Comparison of ENCODE assay signal across 17 cellular contexts in genomic region chr1:15403962-15404580, GRCh38. TPM values are rescaled to one million over a fixed set of nuclear protein-coding genes. Genes with fewer than 3 reads are reported as not detected.
DNase-seq lines count a peak whose midpoint lies in the region; ATAC-seq and TF ChIP-seq lines count a peak whose summit lies in the region.
"Had no signal": no experiment of that assay in that cellular context is flagged by ENCODE, and none has a peak within 500 bp of the region (broad histone marks: within the 10 kb centered on the region; RNA-seq: fewer than 3 reads in every experiment).

No MANE protein-coding gene starts in this region.

- no peaks in the 10 kb centered on the region for H3K79me1 ChIP-seq in trophoblast cell (ENCODE audit: low read length)

- intact Hi-C loops in Right ventricle myocardium inferior (cut with DNase I), result no loop called here
- intact Hi-C loops in MCF 10A (cut with micrococcal nuclease), result no loop called here

- peak; percentile 10 for TF ChIP-seq CTCF in cardiac muscle cell (IDR thresholded peaks at IDR 0.05; ENCODE audit: low read depth, low read length)
- TF ChIP-seq CTCF in cardiac fibroblast (IDR thresholded peaks at IDR 0.05; ENCODE audit: low read depth, low read length), result peak; percentile 4
- no peak for TF ChIP-seq CTCF in MCF 10A (IDR thresholded peaks at IDR 0.05; ENCODE audit: unreplicated experiment)

- H3K79me2 ChIP-seq in trophoblast cell (ENCODE audit: control insufficient read depth, insufficient read depth, low read length, poor library complexity), result no peaks in the 10 kb centered on the region

- no peak overlapping the region for H2BK12ac ChIP-seq in trophoblast cell (ENCODE audit: low read length)

- H4K8ac ChIP-seq in trophoblast cell (ENCODE audit: low read depth, low read length), result no peak overlapping the region

- H3K4ac ChIP-seq in trophoblast cell (ENCODE audit: low read depth, low read length), result no peak overlapping the region

- H4K12ac ChIP-seq in trophoblast cell (ENCODE audit: low read depth, low read length), result no peak overlapping the region

- H3K9me3 ChIP-seq in cardiac muscle cell (ENCODE audit: low read depth), result no peaks in the 10 kb centered on the region
- peaks cover 3% of the 10 kb centered on the region for H3K9me3 ChIP-seq in trophoblast cell (ENCODE audit: insufficient read depth, low read depth, low read length)

- H3K23ac ChIP-seq in trophoblast cell (ENCODE audit: low read length), result no peak overlapping the region

- CTCF ChIA-PET in MCF 10A (lab: Yijun Ruan, JAX), result interaction anchor here (0.7 to 2.7 kb wide), 4 partner anchors 9 to 80 kb away, joined by 3 to 11 read pairs (median 4); no protein-coding TSS in a partner anchor

- peaks cover 94 to 99% of the 10 kb centered on the region in 2 donors for H3K4me1 Mint-ChIP-seq in immature natural killer cell
- peaks cover 27% of the 10 kb centered on the region for H3K4me1 Mint-ChIP-seq in MCF 10A (ENCODE audit: insufficient read depth, unreplicated experiment)

- no peak overlapping the region for H2BK5ac ChIP-seq in trophoblast cell (ENCODE audit: low read depth, low read length, poor library complexity)

- H3K4me1 ChIP-seq in cardiac muscle cell (ENCODE audit: low read depth) (peaks cover 6% of the 10 kb centered on the region), trophoblast cell (ENCODE audit: control insufficient read depth in 1 of 2, insufficient read depth in 2 of 2, low read length in 2 of 2) (peaks cover 0 to 3% of the 10 kb centered on the region in 2 experiments)

- no peak overlapping the region for H2BK120ac ChIP-seq in trophoblast cell (ENCODE audit: insufficient read depth, low read length, poor library complexity)

- H3K27me3 Mint-ChIP-seq in immature natural killer cell (ENCODE audit: low read depth in 3 of 3) (peaks cover 16 to 20% (median 17%) of the 10 kb centered on the region in 3 donors), MCF 10A (ENCODE audit: insufficient read depth, unreplicated experiment) (no peaks in the 10 kb centered on the region)

- POLR2A ChIA-PET in MCF 10A (lab: Yijun Ruan, JAX), result interaction anchor here (0.6 kb wide), 1 partner anchor 65 kb away, joined by 3 read pairs; no protein-coding TSS in a partner anchor

- H3K9me3 Mint-ChIP-seq in immature natural killer cell (no peaks in the 10 kb centered on the region), MCF 10A (ENCODE audit: unreplicated experiment) (no peaks in the 10 kb centered on the region)

- no peak overlapping the region for H3K4me2 ChIP-seq in trophoblast cell (ENCODE audit: low read length)
- H3K4me2 ChIP-seq: BLaER1 had no signal

- no peak for ATAC-seq in Right ventricle myocardium inferior

- no peaks in the 10 kb centered on the region for H3K36me3 ChIP-seq in cardiac muscle cell
- H3K36me3 ChIP-seq in trophoblast cell (ENCODE audit: control insufficient read depth in 1 of 2, insufficient read depth in 2 of 2, low read length in 2 of 2), result no peaks in the 10 kb centered on the region
- H3K36me3 ChIP-seq: BLaER1, HAP-1 had no signal

- H3K9ac ChIP-seq in trophoblast cell (ENCODE audit: low read length), result no peak overlapping the region
- H3K9ac ChIP-seq: BLaER1 had no signal

- H3K36me3 Mint-ChIP-seq in immature natural killer cell, result peaks cover 3 to 11% (median 6%) of the 10 kb centered on the region in 3 donors
- no peaks in the 10 kb centered on the region for H3K36me3 Mint-ChIP-seq in MCF 10A (ENCODE audit: insufficient read depth, unreplicated experiment)

- DNase-seq in cardiac muscle cell (ENCODE audit: low read depth in 1 of 2, low spot score in 1 of 2) (no peak), Right ventricle myocardium inferior (ENCODE audit: missing footprints) (no peak), cardiac fibroblast (ENCODE audit: low read depth in 2 of 2) (no peak), immature natural killer cell (no peak), trophoblast cell (peak; percentile 89 to 96), NCI-H146 (lab: John Stamatoyannopoulos, UW) (no peak), COR-L47 (lab: John Stamatoyannopoulos, UW) (no peak), MCF 10A (ENCODE audit: unreplicated experiment) (no peak)
- DNase-seq: 8988T, AML-193, DMS153, DND-41, GDM1, GOT3 had no signal

- H4K91ac ChIP-seq in trophoblast cell (ENCODE audit: low read depth, low read length), result no peak overlapping the region

- H2AK5ac ChIP-seq in trophoblast cell (ENCODE audit: low read length), result no peak overlapping the region

- no CpG with 5 or more reads among the region's 9 CpGs for WGBS in trophoblast cell (ENCODE audit: extremely low coverage, insufficient coverage, insufficient read length)

- H3K18ac ChIP-seq in trophoblast cell (ENCODE audit: low read length), result no peak overlapping the region

- H3K4me3 Mint-ChIP-seq in immature natural killer cell (peak overlapping the region; percentile 93 to 100 (median 97)), MCF 10A (ENCODE audit: unreplicated experiment) (no peak overlapping the region)

- peak overlapping the region; percentile 97 to 100 (median 100) for H3K27ac Mint-ChIP-seq in immature natural killer cell
- H3K27ac Mint-ChIP-seq in MCF 10A (ENCODE audit: low read depth, unreplicated experiment), result no peak overlapping the region

- H3K27ac ChIP-seq in cardiac muscle cell (no peak overlapping the region), trophoblast cell (ENCODE audit: low read depth, low read length) (no peak overlapping the region)
- H3K27ac ChIP-seq: BLaER1 had no signal

- H2AFZ ChIP-seq in trophoblast cell (ENCODE audit: insufficient read depth, low read length, poor library complexity), result no peak overlapping the region

- BruUV-seq in MCF 10A (replicated peaks; lab: Mats Ljungman, UMichigan), result no TSS peak

- H3K27me3 ChIP-seq in cardiac muscle cell (no peaks in the 10 kb centered on the region), trophoblast cell (ENCODE audit: insufficient read depth, low read length) (no peaks in the 10 kb centered on the region)
- H3K27me3 ChIP-seq: BLaER1 had no signal

- H3K4me3 ChIP-seq in cardiac muscle cell (no peak overlapping the region), cardiac fibroblast (replicated peaks in 1 of 2; ENCODE audit: low read depth in 2 of 2, low read length in 2 of 2) (no peak overlapping the region), trophoblast cell (ENCODE audit: low read depth, low read length) (no peak overlapping the region)
- H3K4me3 ChIP-seq: BLaER1, HAP-1 had no signal

- no peak overlapping the region for H3K14ac ChIP-seq in trophoblast cell (ENCODE audit: low read length)

RNA-seq across cellular contexts. Expression of gene EFHD2, which starts 5.6 kb away (rescaled TPM):
- total RNA-seq in cardiac muscle cell, result 37.9 and 58.2 TPM in 2 replicates
- 43.9 and 60.7 TPM in 2 replicates for polyA plus RNA-seq in cardiac muscle cell
- total RNA-seq in Right ventricle myocardium inferior, result 14.7 TPM
- polyA plus RNA-seq in immature natural killer cell, result 1,000 to 10,000 TPM in 1 of 3 donors, 100 to 1,000 TPM in 2; 686 to 1,063 (median 771) TPM
- polyA plus RNA-seq in trophoblast cell (2013), result 29.1 and 29.8 TPM in 2 replicates
- total RNA-seq in MCF 10A (2022), result 45.1 and 48.5 TPM in 2 replicates

RNA-seq across cellular contexts. Expression of gene CTRC, which starts 34.2 kb away (rescaled TPM):
- total RNA-seq in cardiac muscle cell (0.95 TPM in 1 of 2 replicates, not detected in the other), Right ventricle myocardium inferior (not detected), MCF 10A (2022) (not detected in 2 replicates)
- polyA plus RNA-seq in cardiac muscle cell (0.35 and 0.42 TPM in 2 replicates), immature natural killer cell (not detected)
- polyA plus RNA-seq in trophoblast cell (2013), result 0.14 and 0.15 TPM in 2 replicates
- total RNA-seq: HT1080 had no signal

RNA-seq across cellular contexts. Expression of gene CELA2A, which starts 52.5 kb away (rescaled TPM):
- total RNA-seq in cardiac muscle cell, result not detected in 2 replicates
- polyA plus RNA-seq in cardiac muscle cell, result 0.38 TPM in 1 of 2 replicates, not detected in the other
- total RNA-seq in Right ventricle myocardium inferior, result not detected
- not detected for polyA plus RNA-seq in immature natural killer cell
- polyA plus RNA-seq in trophoblast cell (2013), result not detected in 2 replicates
- not detected in 2 replicates for total RNA-seq in MCF 10A (2022)
- total RNA-seq: HT1080 had no signal

Comparison
In these comparisons a context has a peak if more than half of its experiments do, and no peak if none do; other contexts are left out.
1. DNase-seq: peak in trophoblast cell (2 of 2); none in cardiac muscle cell (0 of 2), Right ventricle myocardium inferior (single experiment), cardiac fibroblast (0 of 2), immature natural killer cell (0 of 3), NCI-H146 (single experiment), COR-L47 (single experiment) and MCF 10A (single experiment).